In the genomic region with DNA sequence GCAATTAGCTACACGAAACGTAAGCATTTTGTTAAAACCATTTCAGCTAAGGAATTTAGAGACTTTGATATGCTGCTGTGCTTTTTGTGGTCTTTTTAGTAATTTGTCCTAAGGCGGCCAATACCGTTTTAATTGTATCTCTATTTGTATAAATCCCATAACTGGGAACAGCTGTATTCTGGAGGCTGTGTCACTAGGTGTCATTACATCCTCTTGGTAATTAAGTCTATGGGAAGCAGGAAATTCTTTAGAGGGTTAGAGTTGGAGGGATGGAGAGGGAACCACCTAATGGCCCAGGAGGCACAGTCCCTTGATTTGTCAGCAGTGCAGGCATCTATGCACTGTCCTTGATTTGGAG, we compare ENCODE assay signal across 1 cellular context.
TF ChIP-seq lines count a peak whose summit lies in the region.

No MANE protein-coding gene starts in this region.

TF ChIP-seq in GM23338, 12 proteins besides CTCF, POLR2A, EP300 and RAD21 (continued from another document):
- TF ChIP-seq, protein P1, sequence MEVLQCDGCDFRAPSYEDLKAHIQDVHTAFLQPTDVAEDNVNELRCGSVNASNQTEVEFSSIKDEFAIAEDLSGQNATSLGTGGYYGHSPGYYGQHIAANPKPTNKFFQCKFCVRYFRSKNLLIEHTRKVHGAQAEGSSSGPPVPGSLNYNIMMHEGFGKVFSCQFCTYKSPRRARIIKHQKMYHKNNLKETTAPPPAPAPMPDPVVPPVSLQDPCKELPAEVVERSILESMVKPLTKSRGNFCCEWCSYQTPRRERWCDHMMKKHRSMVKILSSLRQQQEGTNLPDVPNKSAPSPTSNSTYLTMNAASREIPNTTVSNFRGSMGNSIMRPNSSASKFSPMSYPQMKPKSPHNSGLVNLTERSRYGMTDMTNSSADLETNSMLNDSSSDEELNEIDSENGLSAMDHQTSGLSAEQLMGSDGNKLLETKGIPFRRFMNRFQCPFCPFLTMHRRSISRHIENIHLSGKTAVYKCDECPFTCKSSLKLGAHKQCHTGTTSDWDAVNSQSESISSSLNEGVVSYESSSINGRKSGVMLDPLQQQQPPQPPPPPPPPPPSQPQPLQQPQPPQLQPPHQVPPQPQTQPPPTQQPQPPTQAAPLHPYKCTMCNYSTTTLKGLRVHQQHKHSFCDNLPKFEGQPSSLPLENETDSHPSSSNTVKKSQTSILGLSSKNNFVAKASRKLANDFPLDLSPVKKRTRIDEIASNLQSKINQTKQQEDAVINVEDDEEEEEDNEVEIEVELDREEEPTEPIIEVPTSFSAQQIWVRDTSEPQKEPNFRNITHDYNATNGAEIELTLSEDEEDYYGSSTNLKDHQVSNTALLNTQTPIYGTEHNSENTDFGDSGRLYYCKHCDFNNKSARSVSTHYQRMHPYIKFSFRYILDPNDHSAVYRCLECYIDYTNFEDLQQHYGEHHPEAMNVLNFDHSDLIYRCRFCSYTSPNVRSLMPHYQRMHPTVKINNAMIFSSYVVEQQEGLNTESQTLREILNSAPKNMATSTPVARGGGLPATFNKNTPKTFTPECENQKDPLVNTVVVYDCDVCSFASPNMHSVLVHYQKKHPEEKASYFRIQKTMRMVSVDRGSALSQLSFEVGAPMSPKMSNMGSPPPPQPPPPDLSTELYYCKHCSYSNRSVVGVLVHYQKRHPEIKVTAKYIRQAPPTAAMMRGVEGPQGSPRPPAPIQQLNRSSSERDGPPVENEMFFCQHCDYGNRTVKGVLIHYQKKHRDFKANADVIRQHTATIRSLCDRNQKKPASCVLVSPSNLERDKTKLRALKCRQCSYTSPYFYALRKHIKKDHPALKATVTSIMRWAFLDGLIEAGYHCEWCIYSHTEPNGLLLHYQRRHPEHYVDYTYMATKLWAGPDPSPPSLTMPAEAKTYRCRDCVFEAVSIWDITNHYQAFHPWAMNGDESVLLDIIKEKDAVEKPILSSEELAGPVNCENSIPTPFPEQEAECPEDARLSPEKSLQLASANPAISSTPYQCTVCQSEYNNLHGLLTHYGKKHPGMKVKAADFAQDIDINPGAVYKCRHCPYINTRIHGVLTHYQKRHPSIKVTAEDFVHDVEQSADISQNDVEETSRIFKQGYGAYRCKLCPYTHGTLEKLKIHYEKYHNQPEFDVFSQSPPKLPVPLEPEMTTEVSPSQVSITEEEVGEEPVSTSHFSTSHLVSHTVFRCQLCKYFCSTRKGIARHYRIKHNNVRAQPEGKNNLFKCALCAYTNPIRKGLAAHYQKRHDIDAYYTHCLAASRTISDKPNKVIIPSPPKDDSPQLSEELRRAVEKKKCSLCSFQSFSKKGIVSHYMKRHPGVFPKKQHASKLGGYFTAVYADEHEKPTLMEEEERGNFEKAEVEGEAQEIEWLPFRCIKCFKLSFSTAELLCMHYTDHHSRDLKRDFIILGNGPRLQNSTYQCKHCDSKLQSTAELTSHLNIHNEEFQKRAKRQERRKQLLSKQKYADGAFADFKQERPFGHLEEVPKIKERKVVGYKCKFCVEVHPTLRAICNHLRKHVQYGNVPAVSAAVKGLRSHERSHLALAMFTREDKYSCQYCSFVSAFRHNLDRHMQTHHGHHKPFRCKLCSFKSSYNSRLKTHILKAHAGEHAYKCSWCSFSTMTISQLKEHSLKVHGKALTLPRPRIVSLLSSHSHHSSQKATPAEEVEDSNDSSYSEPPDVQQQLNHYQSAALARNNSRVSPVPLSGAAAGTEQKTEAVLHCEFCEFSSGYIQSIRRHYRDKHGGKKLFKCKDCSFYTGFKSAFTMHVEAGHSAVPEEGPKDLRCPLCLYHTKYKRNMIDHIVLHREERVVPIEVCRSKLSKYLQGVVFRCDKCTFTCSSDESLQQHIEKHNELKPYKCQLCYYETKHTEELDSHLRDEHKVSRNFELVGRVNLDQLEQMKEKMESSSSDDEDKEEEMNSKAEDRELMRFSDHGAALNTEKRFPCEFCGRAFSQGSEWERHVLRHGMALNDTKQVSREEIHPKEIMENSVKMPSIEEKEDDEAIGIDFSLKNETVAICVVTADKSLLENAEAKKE (CRISPR knock-in tag; IDR thresholded peaks at IDR 0.05) = no peak
- TF ChIP-seq ZNF114 (CRISPR knock-in tag; IDR thresholded peaks at IDR 0.05) = no peak
- TF ChIP-seq EZH2phosphoT487 (IDR thresholded peaks at IDR 0.05; ENCODE audit: unreplicated experiment) = no peak
- TF ChIP-seq, protein P2, sequence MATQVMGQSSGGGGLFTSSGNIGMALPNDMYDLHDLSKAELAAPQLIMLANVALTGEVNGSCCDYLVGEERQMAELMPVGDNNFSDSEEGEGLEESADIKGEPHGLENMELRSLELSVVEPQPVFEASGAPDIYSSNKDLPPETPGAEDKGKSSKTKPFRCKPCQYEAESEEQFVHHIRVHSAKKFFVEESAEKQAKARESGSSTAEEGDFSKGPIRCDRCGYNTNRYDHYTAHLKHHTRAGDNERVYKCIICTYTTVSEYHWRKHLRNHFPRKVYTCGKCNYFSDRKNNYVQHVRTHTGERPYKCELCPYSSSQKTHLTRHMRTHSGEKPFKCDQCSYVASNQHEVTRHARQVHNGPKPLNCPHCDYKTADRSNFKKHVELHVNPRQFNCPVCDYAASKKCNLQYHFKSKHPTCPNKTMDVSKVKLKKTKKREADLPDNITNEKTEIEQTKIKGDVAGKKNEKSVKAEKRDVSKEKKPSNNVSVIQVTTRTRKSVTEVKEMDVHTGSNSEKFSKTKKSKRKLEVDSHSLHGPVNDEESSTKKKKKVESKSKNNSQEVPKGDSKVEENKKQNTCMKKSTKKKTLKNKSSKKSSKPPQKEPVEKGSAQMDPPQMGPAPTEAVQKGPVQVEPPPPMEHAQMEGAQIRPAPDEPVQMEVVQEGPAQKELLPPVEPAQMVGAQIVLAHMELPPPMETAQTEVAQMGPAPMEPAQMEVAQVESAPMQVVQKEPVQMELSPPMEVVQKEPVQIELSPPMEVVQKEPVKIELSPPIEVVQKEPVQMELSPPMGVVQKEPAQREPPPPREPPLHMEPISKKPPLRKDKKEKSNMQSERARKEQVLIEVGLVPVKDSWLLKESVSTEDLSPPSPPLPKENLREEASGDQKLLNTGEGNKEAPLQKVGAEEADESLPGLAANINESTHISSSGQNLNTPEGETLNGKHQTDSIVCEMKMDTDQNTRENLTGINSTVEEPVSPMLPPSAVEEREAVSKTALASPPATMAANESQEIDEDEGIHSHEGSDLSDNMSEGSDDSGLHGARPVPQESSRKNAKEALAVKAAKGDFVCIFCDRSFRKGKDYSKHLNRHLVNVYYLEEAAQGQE (IDR thresholded peaks at IDR 0.05; ENCODE audit: unreplicated experiment) = no peak
- TF ChIP-seq NANOG (IDR thresholded peaks at IDR 0.05; ENCODE audit: borderline replicate concordance) = no peak
- no peak for TF ChIP-seq JUNB (IDR thresholded peaks at IDR 0.05; ENCODE audit: unreplicated experiment)
